13 cellular contexts compared by ENCODE assay signal in the genomic region with DNA sequence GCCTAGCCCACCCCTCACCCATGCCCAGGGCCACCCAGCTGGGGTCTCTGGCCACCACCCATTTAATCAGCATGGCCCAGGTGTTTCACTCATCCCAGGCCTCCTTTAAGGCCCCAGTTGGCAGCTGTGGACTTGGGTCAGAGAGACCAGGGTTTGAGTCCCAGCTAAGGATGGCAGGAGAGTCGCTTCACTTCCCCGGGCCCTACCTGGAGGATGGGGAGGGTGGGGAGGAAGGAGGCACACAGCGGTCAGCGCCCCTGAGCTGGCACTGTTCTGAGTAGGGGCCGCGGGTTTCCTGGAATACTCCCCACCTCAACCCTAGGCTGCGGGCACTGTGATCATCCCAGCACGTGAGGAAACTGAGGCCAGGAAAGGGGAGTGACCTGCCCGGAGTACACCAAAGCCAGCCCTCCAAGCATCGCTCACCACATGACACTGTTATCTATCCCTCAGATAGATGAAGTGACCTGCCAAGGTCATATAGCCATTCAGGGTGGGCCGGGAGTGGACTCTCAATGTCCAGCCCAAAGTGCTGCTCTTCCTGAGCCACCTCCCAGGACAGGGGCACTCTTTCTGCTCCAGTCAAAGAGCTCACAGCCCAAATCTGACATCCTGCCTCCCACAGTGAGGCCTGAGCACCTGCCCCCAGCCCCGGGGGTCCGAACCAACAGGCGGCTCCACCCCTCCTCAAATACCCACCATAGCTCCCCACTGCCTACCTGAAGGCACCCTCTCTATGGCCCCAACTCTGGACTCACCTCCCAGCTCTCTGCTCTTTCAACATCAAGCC. TPM values are rescaled to one million over a fixed set of nuclear protein-coding genes. Genes with fewer than 3 reads are reported as not detected.
DNase-seq lines count a peak whose midpoint lies in the region; ATAC-seq lines count a peak whose summit lies in the region.
"Had no signal": no experiment of that assay in that cellular context is flagged by ENCODE, and none has a peak within 500 bp of the region (broad histone marks: within the 10 kb centered on the region; RNA-seq: fewer than 3 reads in every experiment).

No MANE protein-coding gene starts in this region.

- H3K27me3 ChIP-seq in NT2/D1 (ENCODE audit: insufficient read depth, insufficient read length) = no peaks in the 10 kb centered on the region
- H3K27me3 ChIP-seq in mucosa of stomach (ENCODE audit: control insufficient read depth, insufficient read depth, low read length) = no peaks in the 10 kb centered on the region

- H3K4me3 ChIP-seq in NT2/D1 (ENCODE audit: insufficient read length, low read depth) = no peak overlapping the region
- H3K4me3 ChIP-seq in mucosa of stomach (ENCODE audit: low read length) = no peak overlapping the region

- H3K36me3 ChIP-seq in NT2/D1 (ENCODE audit: insufficient read depth, insufficient read length, low read length) (peaks cover 19% of the 10 kb centered on the region), mucosa of stomach (ENCODE audit: control insufficient read depth, insufficient read depth, low read length) (no peaks in the 10 kb centered on the region)

- H3K9me3 ChIP-seq in NT2/D1 (ENCODE audit: insufficient read depth, low read length) (no peaks in the 10 kb centered on the region), mucosa of stomach (ENCODE audit: control insufficient read depth, low read length) (no peaks in the 10 kb centered on the region)

- ATAC-seq in GM18907 (IDR thresholded peaks at IDR 0.05; ENCODE audit: unreplicated experiment) = no peak
- no peak for ATAC-seq in GM19023 (IDR thresholded peaks at IDR 0.05; ENCODE audit: unreplicated experiment)
- ATAC-seq in HG03139 (IDR thresholded peaks at IDR 0.05; ENCODE audit: unreplicated experiment) = no peak

- DNase-seq in NT2/D1 (ENCODE audit: low read depth, low spot score) = no peak
- DNase-seq in caudate nucleus (lab: John Stamatoyannopoulos, UW) = no peak
- DNase-seq in HPDE6-E6E7 (ENCODE audit: extremely low spot score) = no peak
- DNase-seq: activated CD4-positive, alpha-beta T cell treated with anti-CD3 and anti-CD28 coated beads, Interleukin-2, amount 10 ng/mL, durations not matched to agents 7 days and 5 days; activated naive CD4-positive, alpha-beta T cell treated with anti-CD3 and anti-CD28 coated beads for 36 hours; KG1; kidney had no signal

- H3K27ac ChIP-seq in caudate nucleus (ENCODE audit: low read depth, low read length) = peak overlapping the region; percentile 77
- peak overlapping the region; percentile 65 for H3K27ac ChIP-seq in temporal lobe (ENCODE audit: low read depth, low read length)
- H3K27ac ChIP-seq: epithelial cell of prostate had no signal

- H3K9ac ChIP-seq in NT2/D1 (ENCODE audit: insufficient read length, low read depth) (peak overlapping the region; percentile 9), mucosa of stomach (ENCODE audit: low read length) (peak overlapping the region; percentile 59)

- H3K4me1 ChIP-seq in NT2/D1 (ENCODE audit: insufficient read depth, insufficient read length) (peaks cover 15% of the 10 kb centered on the region), mucosa of stomach (ENCODE audit: control insufficient read depth, insufficient read depth, low read length) (peaks cover 64% of the 10 kb centered on the region)

RNA-seq across cellular contexts. Expression of a gene that starts 3.4 kb away (rescaled TPM):
- 0.49 TPM for total RNA-seq in temporal lobe

RNA-seq across cellular contexts. Expression of a gene that starts 5.4 kb away (rescaled TPM):
- 15.5 TPM for total RNA-seq in temporal lobe

RNA-seq across cellular contexts. Expression of a gene that starts 29.1 kb away (rescaled TPM):
- 28.5 TPM for total RNA-seq in temporal lobe
